Comparison of ENCODE assay signal across 36 cellular contexts in genomic region chr12:68727776-68728175, GRCh38.
"Had no signal": no experiment of that assay in that cellular context is flagged by ENCODE, and none has a peak within 500 bp of the region (broad histone marks: within the 10 kb centered on the region; RNA-seq: fewer than 3 reads in every experiment).

No MANE protein-coding gene starts in this region.

- H3K9me3 Mint-ChIP-seq: activated naive CD4-positive, alpha-beta T cell treated with anti-CD3 and anti-CD28 coated beads for 36 hours; activated naive CD4-positive, alpha-beta T cell treated with anti-CD3 and anti-CD28 coated beads, Interleukin-2, amount 10 ng/mL, durations not matched to agents 7 days and 5 days; activated naive CD4-positive, alpha-beta T cell treated with anti-CD3 and anti-CD28 coated beads, Interleukin-2, amount 50 U/mL, for 24 hours; activated naive CD4-positive, alpha-beta T cell treated with anti-CD3 and anti-CD28 coated beads, Interleukin-2, amount 50 U/mL, for 72 hours; activated naive CD8-positive, alpha-beta T cell treated with anti-CD3 and anti-CD28 coated beads for 36 hours; activated naive CD8-positive, alpha-beta T cell treated with anti-CD3 and anti-CD28 coated beads, Interleukin-2, amount 10 ng/mL, durations not matched to agents 7 days and 5 days; activated naive CD8-positive, alpha-beta T cell treated with anti-CD3 and anti-CD28 coated beads, Interleukin-2, amount 50 U/mL, for 24 hours; activated T-cell treated with anti-CD3 and anti-CD28 coated beads, Interleukin-2, amount 50 U/mL, for 4 hours; activated T-cell treated with anti-CD3 and anti-CD28 coated beads, Interleukin-2, amount 50 U/mL, for 72 hours; activated T-helper 1 cell treated with anti-CD3 and anti-CD28 coated beads, Interleukin-12 subunit alpha, Interleukin-12 subunit beta, Interleukin-2, Interleukin-4 antibody, amounts not matched to agents 30 ng/mL and 10 ng/mL and 1 ng/mL, durations not matched to agents 14 hours and 24 hours and 36 hours; activated T-helper 17 cell treated with anti-CD3 and anti-CD28 coated beads, Interleukin-2, amount 50 U/mL, for 72 hours; activated T-helper 2 cell treated with anti-CD3 and anti-CD28 coated beads, Interferon-gamma antibody, Interleukin-2, Interleukin-4, amounts not matched to agents 10 μg/mL and 5 μg/mL and 100 μg/mL, durations not matched to agents 14 hours and 24 hours and 36 hours; brain; central memory CD8-positive, alpha-beta T cell had no signal

- H3K4me1 Mint-ChIP-seq: activated naive CD4-positive, alpha-beta T cell treated with anti-CD3 and anti-CD28 coated beads, Interleukin-2, amount 50 U/mL, for 24 hours; activated naive CD8-positive, alpha-beta T cell treated with anti-CD3 and anti-CD28 coated beads for 36 hours; activated naive CD8-positive, alpha-beta T cell treated with anti-CD3 and anti-CD28 coated beads, Interleukin-2, amount 50 U/mL, for 24 hours; activated T-helper 17 cell treated with anti-CD3 and anti-CD28 coated beads, Interleukin-2, amount 50 U/mL, for 72 hours; brain; central memory CD8-positive, alpha-beta T cell had no signal

- H3K9me3 ChIP-seq: adrenal gland, ascending aorta, body of pancreas, breast epithelium had no signal

- H3K4me1 ChIP-seq: adrenal gland, ascending aorta, body of pancreas, breast epithelium had no signal

- H3K27me3 ChIP-seq: adrenal gland, ascending aorta, body of pancreas, brain microvascular endothelial cell, breast epithelium, cardiac muscle cell had no signal

- H3K4me3 Mint-ChIP-seq: activated naive CD4-positive, alpha-beta T cell treated with anti-CD3 and anti-CD28 coated beads for 36 hours; activated naive CD4-positive, alpha-beta T cell treated with anti-CD3 and anti-CD28 coated beads, Interleukin-2, amount 10 ng/mL, durations not matched to agents 7 days and 5 days; activated naive CD4-positive, alpha-beta T cell treated with anti-CD3 and anti-CD28 coated beads, Interleukin-2, amount 50 U/mL, for 24 hours; activated naive CD8-positive, alpha-beta T cell; activated naive CD8-positive, alpha-beta T cell treated with anti-CD3 and anti-CD28 coated beads for 36 hours; activated naive CD8-positive, alpha-beta T cell treated with anti-CD3 and anti-CD28 coated beads, Interleukin-2, amount 10 ng/mL, durations not matched to agents 7 days and 5 days; activated naive CD8-positive, alpha-beta T cell treated with anti-CD3 and anti-CD28 coated beads, Interleukin-2, amount 50 U/mL, for 24 hours; activated T-cell treated with anti-CD3 and anti-CD28 coated beads, Interleukin-2, amount 50 U/mL, for 4 hours; activated T-cell treated with anti-CD3 and anti-CD28 coated beads, Interleukin-2, amount 50 U/mL, for 72 hours; activated T-helper 1 cell treated with anti-CD3 and anti-CD28 coated beads, Interleukin-12 subunit alpha, Interleukin-12 subunit beta, Interleukin-2, Interleukin-4 antibody, amounts not matched to agents 30 ng/mL and 10 ng/mL and 1 ng/mL, durations not matched to agents 14 hours and 24 hours and 36 hours; activated T-helper 17 cell treated with anti-CD3 and anti-CD28 coated beads, Interleukin-2, amount 50 U/mL, for 72 hours; brain; central memory CD8-positive, alpha-beta T cell had no signal

- H3K27me3 Mint-ChIP-seq: activated naive CD4-positive, alpha-beta T cell treated with anti-CD3 and anti-CD28 coated beads, Interleukin-2, amount 10 ng/mL, durations not matched to agents 7 days and 5 days; activated naive CD4-positive, alpha-beta T cell treated with anti-CD3 and anti-CD28 coated beads, Interleukin-2, amount 50 U/mL, for 24 hours; activated naive CD8-positive, alpha-beta T cell; activated naive CD8-positive, alpha-beta T cell treated with anti-CD3 and anti-CD28 coated beads for 36 hours; activated naive CD8-positive, alpha-beta T cell treated with anti-CD3 and anti-CD28 coated beads, Interleukin-2, amount 10 ng/mL, durations not matched to agents 7 days and 5 days; activated naive CD8-positive, alpha-beta T cell treated with anti-CD3 and anti-CD28 coated beads, Interleukin-2, amount 50 U/mL, for 24 hours; activated T-helper 17 cell treated with anti-CD3 and anti-CD28 coated beads, Interleukin-2, amount 50 U/mL, for 72 hours; brain; central memory CD8-positive, alpha-beta T cell had no signal

- H3K4me3 ChIP-seq: adrenal gland, ascending aorta, body of pancreas, breast epithelium, cardiac muscle cell had no signal

- H3K36me3 ChIP-seq: breast epithelium had no signal

- H3K27ac Mint-ChIP-seq: activated naive CD4-positive, alpha-beta T cell treated with anti-CD3 and anti-CD28 coated beads for 36 hours; activated naive CD4-positive, alpha-beta T cell treated with anti-CD3 and anti-CD28 coated beads, Interleukin-2, amount 10 ng/mL, durations not matched to agents 7 days and 5 days; activated naive CD4-positive, alpha-beta T cell treated with anti-CD3 and anti-CD28 coated beads, Interleukin-2, amount 50 U/mL, for 24 hours; activated naive CD4-positive, alpha-beta T cell treated with anti-CD3 and anti-CD28 coated beads, Interleukin-2, amount 50 U/mL, for 72 hours; activated naive CD8-positive, alpha-beta T cell; activated naive CD8-positive, alpha-beta T cell treated with anti-CD3 and anti-CD28 coated beads for 36 hours; activated naive CD8-positive, alpha-beta T cell treated with anti-CD3 and anti-CD28 coated beads, Interleukin-2, amount 10 ng/mL, durations not matched to agents 7 days and 5 days; activated naive CD8-positive, alpha-beta T cell treated with anti-CD3 and anti-CD28 coated beads, Interleukin-2, amount 50 U/mL, for 24 hours; activated T-cell treated with anti-CD3 and anti-CD28 coated beads, Interleukin-2, amount 50 U/mL, for 72 hours; activated T-helper 1 cell treated with anti-CD3 and anti-CD28 coated beads, Interleukin-12 subunit alpha, Interleukin-12 subunit beta, Interleukin-2, Interleukin-4 antibody, amounts not matched to agents 30 ng/mL and 10 ng/mL and 1 ng/mL, durations not matched to agents 14 hours and 24 hours and 36 hours; activated T-helper 17 cell treated with anti-CD3 and anti-CD28 coated beads, Interleukin-2, amount 50 U/mL, for 72 hours; activated T-helper 2 cell treated with anti-CD3 and anti-CD28 coated beads, Interferon-gamma antibody, Interleukin-2, Interleukin-4, amounts not matched to agents 10 μg/mL and 5 μg/mL and 100 μg/mL, durations not matched to agents 14 hours and 24 hours and 36 hours; brain had no signal

- DNase-seq: activated effector memory CD4-positive, alpha-beta T cell treated with anti-CD3 and anti-CD28 coated beads, Interleukin-2, amount 50 U/mL, for 16 hours; activated effector memory CD4-positive, alpha-beta T cell treated with Interleukin-2 at 50 U/mL for 16 hours; activated gamma-delta T cell; activated gamma-delta T cell treated with Interleukin-2 at 50 U/mL for 16 hours; activated naive CD4-positive, alpha-beta T cell; activated naive CD4-positive, alpha-beta T cell treated with anti-CD3 and anti-CD28 coated beads for 36 hours; activated naive CD4-positive, alpha-beta T cell treated with anti-CD3 and anti-CD28 coated beads, Interleukin-2, amount 10 ng/mL, durations not matched to agents 7 days and 5 days; activated naive CD4-positive, alpha-beta T cell treated with anti-CD3 and anti-CD28 coated beads, Interleukin-2, amount 50 U/mL, for 16 hours; activated naive CD4-positive, alpha-beta T cell treated with Interleukin-2 at 50 U/mL for 16 hours; activated naive CD8-positive, alpha-beta T cell treated with anti-CD3 and anti-CD28 coated beads for 36 hours; activated naive CD8-positive, alpha-beta T cell treated with anti-CD3 and anti-CD28 coated beads, Interleukin-2, amount 10 ng/mL, durations not matched to agents 7 days and 5 days; activated naive CD8-positive, alpha-beta T cell treated with anti-CD3 and anti-CD28 coated beads, Interleukin-2, amount 50 U/mL, for 24 hours; activated T-cell treated with anti-CD3 and anti-CD28 coated beads, Interleukin-2, amount 50 U/mL, for 4 hours; activated T-cell treated with anti-CD3 and anti-CD28 coated beads, Interleukin-2, amount 50 U/mL, for 48 hours; activated T-cell treated with anti-CD3 and anti-CD28 coated beads, Interleukin-2, amount 50 U/mL, for 72 hours; adrenal gland; amniotic stem cell; amygdala; anterior cingulate cortex; aorta; body of pancreas; brain microvascular endothelial cell; caudate nucleus; central memory CD4-positive, alpha-beta T cell; cerebellar nuclear complex had no signal
